10 cellular contexts compared by ENCODE assay signal in the genomic region with DNA sequence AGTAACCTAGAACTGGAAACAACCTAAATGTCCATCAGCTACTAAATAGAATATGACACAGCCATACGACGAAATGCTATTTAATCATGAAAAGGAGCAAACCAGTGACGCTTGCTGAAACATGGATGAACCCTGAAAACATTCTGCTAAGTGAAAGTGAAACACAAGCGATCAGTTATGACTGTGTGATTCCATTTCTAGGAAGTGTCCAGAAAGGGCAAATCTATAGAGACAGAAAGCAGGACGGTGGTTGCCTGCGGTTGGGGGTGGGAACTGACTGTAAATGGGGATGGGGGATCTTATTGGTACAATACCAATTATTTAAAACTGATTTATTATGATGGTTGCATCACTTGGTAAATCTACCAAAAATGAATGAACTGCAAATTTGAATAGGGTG.
DNase-seq lines count a peak whose midpoint lies in the region; ATAC-seq and TF ChIP-seq lines count a peak whose summit lies in the region.
"Had no signal": no experiment of that assay in that cellular context is flagged by ENCODE, and none has a peak within 500 bp of the region (broad histone marks: within the 10 kb centered on the region; RNA-seq: fewer than 3 reads in every experiment).

No MANE protein-coding gene starts in this region.

- no peaks in the 10 kb centered on the region for H3K9me3 ChIP-seq in psoas muscle
- no peaks in the 10 kb centered on the region for H3K9me3 ChIP-seq in Caco-2

- no peaks in the 10 kb centered on the region for H3K27me3 Mint-ChIP-seq in activated CD4-positive, alpha-beta T cell treated with anti-CD3 and anti-CD28 coated beads, Interleukin-2, amount 10 ng/mL, durations not matched to agents 7 days and 5 days
- peaks cover 2% of the 10 kb centered on the region for H3K27me3 Mint-ChIP-seq in Caco-2 (ENCODE audit: insufficient read depth, unreplicated experiment)

- in situ Hi-C loops in brain microvascular endothelial cell (cut with HindIII; ENCODE audit: low pct_ligation_motif_present, low sequenced_read_pairs), result no loop called here

- H3K36me3 Mint-ChIP-seq in activated CD4-positive, alpha-beta T cell treated with anti-CD3 and anti-CD28 coated beads, Interleukin-2, amount 10 ng/mL, durations not matched to agents 7 days and 5 days (ENCODE audit: low read depth), result peaks cover 35% of the 10 kb centered on the region
- no peaks in the 10 kb centered on the region for H3K36me3 Mint-ChIP-seq in Caco-2 (ENCODE audit: insufficient read depth, unreplicated experiment)
- H3K36me3 Mint-ChIP-seq: brain had no signal

- H3K27ac ChIP-seq in brain microvascular endothelial cell (no peak overlapping the region), psoas muscle (no peak overlapping the region)

- ATAC-seq in GM19035 (IDR thresholded peaks at IDR 0.05; ENCODE audit: unreplicated experiment) (peak; percentile 81), HG03066 (IDR thresholded peaks at IDR 0.05; ENCODE audit: low read depth, unreplicated experiment) (peak; percentile 64), psoas muscle (no peak)

- CTCF ChIA-PET in activated CD4-positive, alpha-beta T cell treated with anti-CD3 and anti-CD28 coated beads, Interleukin-2, amount 10 ng/mL, durations not matched to agents 7 days and 5 days (lab: Charles Lee), result no interaction called here
- CTCF ChIA-PET in Caco-2 (lab: Charles Lee), result no interaction called here

- no TSS peak for BruUV-seq in Caco-2 (replicated peaks; lab: Mats Ljungman, UMichigan)

- H3K9me3 Mint-ChIP-seq in activated CD4-positive, alpha-beta T cell treated with anti-CD3 and anti-CD28 coated beads, Interleukin-2, amount 10 ng/mL, durations not matched to agents 7 days and 5 days, result peaks cover 2% of the 10 kb centered on the region
- no peaks in the 10 kb centered on the region for H3K9me3 Mint-ChIP-seq in Caco-2 (ENCODE audit: unreplicated experiment)
- H3K9me3 Mint-ChIP-seq: nephron had no signal

- H3K4me1 Mint-ChIP-seq in activated CD4-positive, alpha-beta T cell treated with anti-CD3 and anti-CD28 coated beads, Interleukin-2, amount 10 ng/mL, durations not matched to agents 7 days and 5 days, result peaks cover 65% of the 10 kb centered on the region
- H3K4me1 Mint-ChIP-seq in Caco-2 (ENCODE audit: low read depth, unreplicated experiment), result no peaks in the 10 kb centered on the region
- H3K4me1 Mint-ChIP-seq: nephron had no signal

- TF ChIP-seq CTCF in brain microvascular endothelial cell (IDR thresholded peaks at IDR 0.05; ENCODE audit: low read depth, low read length, missing control alignments), result no peak
- no peak for TF ChIP-seq CTCF in psoas muscle (IDR thresholded peaks at IDR 0.05)
- no peak for TF ChIP-seq CTCF in Caco-2 (IDR thresholded peaks at IDR 0.05; ENCODE audit: insufficient read depth in 1 of 2, low read depth in 1 of 2, low read length in 1 of 2, severe bottlenecking in 1 of 2, unreplicated experiment in 1 of 2)

- no peaks in the 10 kb centered on the region for H3K36me3 ChIP-seq in brain microvascular endothelial cell (replicated peaks)
- no peaks in the 10 kb centered on the region for H3K36me3 ChIP-seq in psoas muscle (ENCODE audit: insufficient read depth in 1 of 2, low read depth in 1 of 2)
- H3K36me3 ChIP-seq in Caco-2 (ENCODE audit: control insufficient read depth, insufficient read depth, low read length), result no peaks in the 10 kb centered on the region

- H3K4me1 ChIP-seq in psoas muscle (no peaks in the 10 kb centered on the region), Caco-2 (no peaks in the 10 kb centered on the region)

- peak; percentile 62 for DNase-seq in activated CD4-positive, alpha-beta T cell treated with anti-CD3 and anti-CD28 coated beads, Interleukin-2, amount 10 ng/mL, durations not matched to agents 7 days and 5 days
- DNase-seq in stimulated activated CD4-positive, alpha-beta T cell treated with anti-CD3 and anti-CD28 coated beads, Interleukin-4, amount 100 ng/mL, for 48 hours (ENCODE audit: low read depth in 2 of 2), result peak; percentile 38 to 65
- DNase-seq in brain microvascular endothelial cell, result no peak
- no peak for DNase-seq in psoas muscle
- DNase-seq in Caco-2, result no peak
- DNase-seq in C1 segment of cervical spinal cord (lab: John Stamatoyannopoulos, UW), result no peak

- H3K4me3 ChIP-seq in brain microvascular endothelial cell (ENCODE audit: low read depth, low read length) (no peak overlapping the region), psoas muscle (no peak overlapping the region), Caco-2 (ENCODE audit: low read depth, low read length) (no peak overlapping the region)

- 81 to 92% (median 87%) methylated on average over 6 of the region's 6 CpGs for WGBS in psoas muscle, 3 donors

- intact Hi-C loops in psoas muscle (cut with DNase I) (no loop called here), Caco-2 (cut with micrococcal nuclease; ENCODE audit: unreplicated experiment) (no loop called here)

- POLR2A ChIA-PET in activated CD4-positive, alpha-beta T cell treated with anti-CD3 and anti-CD28 coated beads, Interleukin-2, amount 10 ng/mL, durations not matched to agents 7 days and 5 days (lab: Charles Lee), result interaction anchor here (0.6 kb wide), 1 partner anchor 15 kb away, joined by 3 read pairs; no protein-coding TSS in a partner anchor
- POLR2A ChIA-PET in Caco-2 (lab: Charles Lee), result no interaction called here

- peak overlapping the region; percentile 93 for H3K27ac Mint-ChIP-seq in activated CD4-positive, alpha-beta T cell treated with anti-CD3 and anti-CD28 coated beads, Interleukin-2, amount 10 ng/mL, durations not matched to agents 7 days and 5 days
- no peak overlapping the region for H3K27ac Mint-ChIP-seq in Caco-2 (ENCODE audit: unreplicated experiment)
- H3K27ac Mint-ChIP-seq: brain, nephron had no signal

- H3K27me3 ChIP-seq in brain microvascular endothelial cell (replicated peaks) (no peaks in the 10 kb centered on the region), psoas muscle (ENCODE audit: insufficient read depth in 3 of 3, low read length in 2 of 3) (no peaks in the 10 kb centered on the region), Caco-2 (replicated peaks; ENCODE audit: control insufficient read depth, insufficient read depth, low read length) (no peaks in the 10 kb centered on the region)

- H3K4me3 Mint-ChIP-seq in activated CD4-positive, alpha-beta T cell treated with anti-CD3 and anti-CD28 coated beads, Interleukin-2, amount 10 ng/mL, durations not matched to agents 7 days and 5 days, result peak overlapping the region; percentile 62
- no peak overlapping the region for H3K4me3 Mint-ChIP-seq in Caco-2 (ENCODE audit: unreplicated experiment)
- H3K4me3 Mint-ChIP-seq: nephron had no signal

Comparison
In these comparisons a context has a peak if more than half of its experiments do, and no peak if none do; other contexts are left out.
1. ATAC-seq: peak in GM19035 (single experiment) and HG03066 (single experiment); none in psoas muscle (0 of 4).
2. DNase-seq: peak in activated CD4-positive, alpha-beta T cell treated with anti-CD3 and anti-CD28 coated beads, Interleukin-2, amount 10 ng/mL, durations not matched to agents 7 days and 5 days (single experiment) and stimulated activated CD4-positive, alpha-beta T cell treated with anti-CD3 and anti-CD28 coated beads, Interleukin-4, amount 100 ng/mL, for 48 hours (2 of 2); none in brain microvascular endothelial cell (single experiment), psoas muscle (0 of 2), Caco-2 (0 of 2) and C1 segment of cervical spinal cord (0 of 14).